Comparison of ENCODE assay signal across 1 cellular context in genomic region chr19:4597975-4598671, GRCh38.
TF ChIP-seq lines count a peak whose summit lies in the region.

No MANE protein-coding gene starts in this region.

TF ChIP-seq in GM23338, 12 proteins besides CTCF, POLR2A, EP300 and RAD21 (continued from another document):
- TF ChIP-seq NANOG (IDR thresholded peaks at IDR 0.05; ENCODE audit: borderline replicate concordance): no peak
- TF ChIP-seq EZH2 (IDR thresholded peaks at IDR 0.05; ENCODE audit: low read depth, unreplicated experiment): no peak
TF ChIP-seq in GM23338: peak in this region for 0.
